8 cellular contexts compared by ENCODE assay signal in the genomic region with DNA sequence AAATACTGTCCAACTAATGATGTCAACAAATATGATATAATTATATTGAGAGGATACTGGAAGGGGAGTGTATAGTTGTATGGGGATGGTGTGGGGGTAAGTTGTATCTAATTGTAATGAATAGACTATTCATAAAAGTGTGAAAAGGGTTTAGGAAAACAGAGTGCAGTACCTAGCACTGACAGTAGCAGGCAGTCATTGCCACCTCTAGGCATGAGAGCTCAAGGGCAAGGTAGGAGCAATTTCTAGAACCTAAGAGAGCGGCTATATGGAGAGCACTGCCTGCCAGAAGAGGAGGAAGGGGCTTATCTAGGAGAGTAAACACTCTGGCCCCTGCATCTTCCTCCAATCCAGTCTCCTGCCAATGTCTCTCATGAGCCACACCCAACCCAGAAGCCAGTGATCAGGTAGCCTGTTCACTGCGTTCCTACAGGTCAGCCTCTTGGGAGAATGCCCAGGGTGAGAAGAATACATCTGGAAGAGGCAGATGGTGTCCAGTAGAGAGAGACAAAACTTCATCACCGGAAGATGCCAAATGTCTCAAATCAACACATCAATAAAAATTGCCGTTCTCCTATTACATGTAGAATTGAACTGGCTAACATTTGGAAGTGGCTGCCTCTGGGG.
DNase-seq lines count a peak whose midpoint lies in the region; FAIRE-seq and TF ChIP-seq lines count a peak whose summit lies in the region.

No MANE protein-coding gene starts in this region.

- no peaks in the 10 kb centered on the region for H3K79me2 ChIP-seq in astrocyte (ENCODE audit: insufficient read depth, low read length)

- H3K4me3 ChIP-seq in astrocyte (ENCODE audit: insufficient read depth, low read depth, low read length) (no peak overlapping the region), neutrophil (ENCODE audit: low read depth in 1 of 2, low read length in 1 of 2) (no peak overlapping the region)

- H3K27me3 Mint-ChIP-seq in astrocyte (ENCODE audit: low read depth, unreplicated experiment) = peaks cover 6% of the 10 kb centered on the region

- no peaks in the 10 kb centered on the region for H4K20me1 ChIP-seq in astrocyte (ENCODE audit: insufficient read depth, low read length)

- H3K36me3 ChIP-seq in astrocyte (ENCODE audit: insufficient read depth, low read length) (no peaks in the 10 kb centered on the region), neutrophil (no peaks in the 10 kb centered on the region)

- no peaks in the 10 kb centered on the region for H3K9me3 Mint-ChIP-seq in astrocyte (ENCODE audit: unreplicated experiment)

- H3K9ac ChIP-seq in astrocyte (ENCODE audit: low read length) = no peak overlapping the region

- H3K9me3 ChIP-seq in astrocyte (ENCODE audit: insufficient read depth, low read depth, low read length) = no peaks in the 10 kb centered on the region
- no peaks in the 10 kb centered on the region for H3K9me3 ChIP-seq in neutrophil

- no peak overlapping the region for H2AFZ ChIP-seq in astrocyte (ENCODE audit: low read depth, low read length)

- H3K27ac ChIP-seq in astrocyte (ENCODE audit: low read depth, low read length) = no peak overlapping the region
- H3K27ac ChIP-seq in neutrophil = no peak overlapping the region

- intact Hi-C loops in head of caudate nucleus (cut with DNase I) = no loop called here

- H3K4me1 Mint-ChIP-seq in astrocyte (ENCODE audit: low read depth, unreplicated experiment) = peaks cover 19% of the 10 kb centered on the region

- no peak for FAIRE-seq in astrocyte (lab: Jason Lieb, UNC)

- H3K27me3 ChIP-seq in astrocyte (ENCODE audit: insufficient read depth, low read length) = no peaks in the 10 kb centered on the region
- H3K27me3 ChIP-seq in neutrophil = no peaks in the 10 kb centered on the region

- TF ChIP-seq CTCF in astrocyte (IDR thresholded peaks at IDR 0.05; ENCODE audit: insufficient read depth, low read depth, low read length) = peak; percentile 18
- TF ChIP-seq CTCF in neutrophil (IDR thresholded peaks at IDR 0.05) = peak; percentile 76

- H3K4me3 Mint-ChIP-seq in astrocyte (ENCODE audit: unreplicated experiment) = no peak overlapping the region

- H3K27ac Mint-ChIP-seq in astrocyte (ENCODE audit: unreplicated experiment) = no peak overlapping the region

- H3K36me3 Mint-ChIP-seq in astrocyte (ENCODE audit: low read depth, unreplicated experiment) = no peaks in the 10 kb centered on the region

- peak; percentile 8 for DNase-seq in stimulated activated CD4-positive, alpha-beta T cell treated with anti-CD3 and anti-CD28 coated beads, Interleukin-12 subunit alpha, Interleukin-12 subunit beta, amount 100 ng/mL, for 4 hours
- no peak for DNase-seq in stimulated activated CD4-positive, alpha-beta T cell treated with anti-CD3 and anti-CD28 coated beads, Interleukin-4, amount 100 ng/mL, for 4 hours
- DNase-seq in NCI-H1105 (lab: John Stamatoyannopoulos, UW) = peak; percentile 7
- DNase-seq in astrocyte (ENCODE audit: low read depth) = no peak
- DNase-seq in head of caudate nucleus = no peak
- no peak for DNase-seq in kidney glomerular epithelial cell (lab: John Stamatoyannopoulos, UW)
- no peak for DNase-seq in activated CD4-positive, CD25-positive, alpha-beta regulatory T cell (lab: John Stamatoyannopoulos, UW)

- H3K4me1 ChIP-seq in astrocyte (ENCODE audit: insufficient read depth, low read length) (no peaks in the 10 kb centered on the region), neutrophil (ENCODE audit: control insufficient read depth in 1 of 2, insufficient read depth in 1 of 2, low read depth in 1 of 2, low read length in 1 of 2) (peaks cover 15 to 18% of the 10 kb centered on the region in 2 experiments)

- no peak overlapping the region for H3K4me2 ChIP-seq in astrocyte (ENCODE audit: low read length)

Comparison
In these comparisons a context has a peak if more than half of its experiments do, and no peak if none do; other contexts are left out.
1. DNase-seq: peak in stimulated activated CD4-positive, alpha-beta T cell treated with anti-CD3 and anti-CD28 coated beads, Interleukin-12 subunit alpha, Interleukin-12 subunit beta, amount 100 ng/mL, for 4 hours (single experiment) and NCI-H1105 (single experiment); none in stimulated activated CD4-positive, alpha-beta T cell treated with anti-CD3 and anti-CD28 coated beads, Interleukin-4, amount 100 ng/mL, for 4 hours (0 of 2), astrocyte (single experiment), head of caudate nucleus (0 of 42), kidney glomerular epithelial cell (single experiment) and activated CD4-positive, CD25-positive, alpha-beta regulatory T cell (0 of 4).